17 cellular contexts compared by ENCODE assay signal in genomic region chr10:132721725-132722124, GRCh38.
DNase-seq lines count a peak whose midpoint lies in the region; ATAC-seq and TF ChIP-seq lines count a peak whose summit lies in the region.
"Had no signal": no experiment of that assay in that cellular context is flagged by ENCODE, and none has a peak within 500 bp of the region (broad histone marks: within the 10 kb centered on the region; RNA-seq: fewer than 3 reads in every experiment).

No MANE protein-coding gene starts in this region.

- no peak overlapping the region for H3K4me3 ChIP-seq in CD8-positive, alpha-beta T cell (ENCODE audit: low read depth, low read length)
- no peak overlapping the region for H3K4me3 ChIP-seq in sigmoid colon
- no peak overlapping the region for H3K4me3 ChIP-seq in endodermal cell (ENCODE audit: low read length)
- H3K4me3 ChIP-seq: lung had no signal

- 84 to 87% methylated on average over 6 of the region's 6 CpGs for WGBS in sigmoid colon, 2 donors
- WGBS in endodermal cell (ENCODE audit: insufficient coverage in 1 of 2, insufficient read length in 1 of 2), 2 experiments = 94 to 95% methylated on average over 2 to 6 of the region's 6 CpGs

- no peaks in the 10 kb centered on the region for H3K9me3 Mint-ChIP-seq in CD8-positive, alpha-beta T cell
- peaks cover 9% of the 10 kb centered on the region for H3K9me3 Mint-ChIP-seq in glutamatergic neuron (ENCODE audit: unreplicated experiment)
- H3K9me3 Mint-ChIP-seq in endodermal cell = no peaks in the 10 kb centered on the region
- no peaks in the 10 kb centered on the region for H3K9me3 Mint-ChIP-seq in activated naive CD4-positive, alpha-beta T cell treated with anti-CD3 and anti-CD28 coated beads, Interleukin-2, amount 50 U/mL, for 72 hours
- H3K9me3 Mint-ChIP-seq: naive B cell had no signal

- H3K4me3 Mint-ChIP-seq in CD8-positive, alpha-beta T cell = no peak overlapping the region
- H3K4me3 Mint-ChIP-seq in glutamatergic neuron (ENCODE audit: unreplicated experiment) = no peak overlapping the region
- no peak overlapping the region for H3K4me3 Mint-ChIP-seq in endodermal cell
- H3K4me3 Mint-ChIP-seq: naive B cell had no signal

- peak overlapping the region; percentile 6 for H3K27ac Mint-ChIP-seq in CD8-positive, alpha-beta T cell
- peak overlapping the region; percentile 19 for H3K27ac Mint-ChIP-seq in glutamatergic neuron (ENCODE audit: unreplicated experiment)
- no peak overlapping the region for H3K27ac Mint-ChIP-seq in endodermal cell
- H3K27ac Mint-ChIP-seq in activated naive CD4-positive, alpha-beta T cell treated with anti-CD3 and anti-CD28 coated beads, Interleukin-2, amount 50 U/mL, for 72 hours = peak overlapping the region in 1 of 2 donors; percentile 79

- POLR2A ChIA-PET in CD8-positive, alpha-beta T cell (lab: Charles Lee) = no interaction called here

- intact Hi-C loops in CD8-positive, alpha-beta T cell (cut with DNase I, micrococcal nuclease) = no loop called here
- intact Hi-C loops in sigmoid colon (cut with DNase I) = no loop called here

- no peak for DNase-seq in CD8-positive, alpha-beta T cell
- DNase-seq in M059J (ENCODE audit: low read depth) (peak; percentile 44), glutamatergic neuron (no peak), sigmoid colon (no peak), endodermal cell (no peak)
- DNase-seq in activated naive CD4-positive, alpha-beta T cell treated with anti-CD3 and anti-CD28 coated beads, Interleukin-2, amount 50 U/mL, for 72 hours (ENCODE audit: low spot score in 2 of 2) = no peak
- DNase-seq: activated effector memory CD4-positive, alpha-beta T cell treated with Interleukin-2 at 50 U/mL for 16 hours; cortex of kidney; hippocampal formation; islet precursor cell; naive B cell; NCI-H526; SW 1271 had no signal

- CTCF ChIA-PET in CD8-positive, alpha-beta T cell (lab: Charles Lee) = no interaction called here

- H3K27ac ChIP-seq in CD8-positive, alpha-beta T cell (ENCODE audit: low read depth, low read length) = no peak overlapping the region
- H3K27ac ChIP-seq in sigmoid colon = peak overlapping the region; percentile 55 to 73 (median 68)
- no peak overlapping the region for H3K27ac ChIP-seq in endodermal cell (ENCODE audit: low read depth, low read length)
- H3K27ac ChIP-seq: parathyroid adenoma had no signal

- H3K4me1 ChIP-seq in CD8-positive, alpha-beta T cell (ENCODE audit: insufficient read depth, low read length) = no peaks in the 10 kb centered on the region
- peaks cover 0 to 8% (median 2%) of the 10 kb centered on the region in 4 donors for H3K4me1 ChIP-seq in sigmoid colon
- H3K4me1 ChIP-seq in endodermal cell (ENCODE audit: control insufficient read depth, insufficient read depth, low read length) = no peaks in the 10 kb centered on the region
- H3K4me1 ChIP-seq: parathyroid adenoma had no signal

- no peaks in the 10 kb centered on the region for H3K36me3 ChIP-seq in CD8-positive, alpha-beta T cell (ENCODE audit: insufficient read depth, low read length)
- H3K36me3 ChIP-seq in sigmoid colon (peaks cover 0 to 22% (median 9%) of the 10 kb centered on the region in 4 donors), endodermal cell (ENCODE audit: control insufficient read depth, insufficient read depth, low read length) (no peaks in the 10 kb centered on the region)

- TF ChIP-seq POLR2A in sigmoid colon (IDR thresholded peaks at IDR 0.05) = no peak

- H3K36me3 Mint-ChIP-seq in CD8-positive, alpha-beta T cell = peaks cover 37% of the 10 kb centered on the region
- H3K36me3 Mint-ChIP-seq in glutamatergic neuron (ENCODE audit: unreplicated experiment) (peaks cover 19% of the 10 kb centered on the region), endodermal cell (ENCODE audit: low read depth) (peaks cover 9% of the 10 kb centered on the region)
- H3K36me3 Mint-ChIP-seq in activated naive CD4-positive, alpha-beta T cell treated with anti-CD3 and anti-CD28 coated beads, Interleukin-2, amount 50 U/mL, for 72 hours = no peaks in the 10 kb centered on the region

- H3K9ac ChIP-seq in endodermal cell (ENCODE audit: extremely low read depth, low read length, poor library complexity, severe bottlenecking) = no peak overlapping the region
- H3K9ac ChIP-seq: parathyroid adenoma had no signal

- no peaks in the 10 kb centered on the region for H3K27me3 ChIP-seq in CD8-positive, alpha-beta T cell (ENCODE audit: insufficient read depth, low read length)
- H3K27me3 ChIP-seq in sigmoid colon = no peaks in the 10 kb centered on the region
- H3K27me3 ChIP-seq in endodermal cell (ENCODE audit: control insufficient read depth, insufficient read depth, low read length, poor library complexity, severe bottlenecking) = no peaks in the 10 kb centered on the region

- ATAC-seq in CD8-positive, alpha-beta T cell = no peak
- ATAC-seq in GM21717 (IDR thresholded peaks at IDR 0.05; ENCODE audit: unreplicated experiment) (no peak), HG03432 (IDR thresholded peaks at IDR 0.05; ENCODE audit: unreplicated experiment) (no peak)
- no peak for ATAC-seq in activated naive CD4-positive, alpha-beta T cell treated with anti-CD3 and anti-CD28 coated beads, Interleukin-2, amount 50 U/mL, for 72 hours

- H3K27me3 Mint-ChIP-seq in CD8-positive, alpha-beta T cell (ENCODE audit: low read depth) = no peaks in the 10 kb centered on the region
- H3K27me3 Mint-ChIP-seq in glutamatergic neuron (ENCODE audit: unreplicated experiment) (peaks cover 4% of the 10 kb centered on the region), endodermal cell (ENCODE audit: insufficient read depth) (no peaks in the 10 kb centered on the region)
- H3K27me3 Mint-ChIP-seq: naive B cell had no signal

- TF ChIP-seq CTCF in CD8-positive, alpha-beta T cell (IDR thresholded peaks at IDR 0.05) = no peak
- TF ChIP-seq CTCF in glutamatergic neuron (IDR thresholded peaks at IDR 0.05; ENCODE audit: partially characterized antibody, unreplicated experiment) = no peak
- no peak for TF ChIP-seq CTCF in sigmoid colon (IDR thresholded peaks at IDR 0.05)
- TF ChIP-seq CTCF in endodermal cell (conservative IDR thresholded peaks at IDR 0.05) = no peak

- no peaks in the 10 kb centered on the region for H3K9me3 ChIP-seq in CD8-positive, alpha-beta T cell (ENCODE audit: low read length)
- H3K9me3 ChIP-seq in sigmoid colon = no peaks in the 10 kb centered on the region
- peaks cover 3% of the 10 kb centered on the region for H3K9me3 ChIP-seq in endodermal cell (ENCODE audit: control insufficient read depth, low read length)

- no peak for TF ChIP-seq EP300 in sigmoid colon (IDR thresholded peaks at IDR 0.05)

- no peaks in the 10 kb centered on the region for H3K4me1 Mint-ChIP-seq in CD8-positive, alpha-beta T cell (ENCODE audit: low read depth)
- H3K4me1 Mint-ChIP-seq in glutamatergic neuron (ENCODE audit: low read depth, unreplicated experiment) (peaks cover 11% of the 10 kb centered on the region), endodermal cell (no peaks in the 10 kb centered on the region)

Comparison
In these comparisons a context has a peak if more than half of its experiments do, and no peak if none do; other contexts are left out.
1. H3K27ac ChIP-seq: peak in sigmoid colon (4 of 4); none in CD8-positive, alpha-beta T cell (single experiment) and endodermal cell (single experiment).